Comparison of ENCODE assay signal across 1 cellular context in the genomic region with DNA sequence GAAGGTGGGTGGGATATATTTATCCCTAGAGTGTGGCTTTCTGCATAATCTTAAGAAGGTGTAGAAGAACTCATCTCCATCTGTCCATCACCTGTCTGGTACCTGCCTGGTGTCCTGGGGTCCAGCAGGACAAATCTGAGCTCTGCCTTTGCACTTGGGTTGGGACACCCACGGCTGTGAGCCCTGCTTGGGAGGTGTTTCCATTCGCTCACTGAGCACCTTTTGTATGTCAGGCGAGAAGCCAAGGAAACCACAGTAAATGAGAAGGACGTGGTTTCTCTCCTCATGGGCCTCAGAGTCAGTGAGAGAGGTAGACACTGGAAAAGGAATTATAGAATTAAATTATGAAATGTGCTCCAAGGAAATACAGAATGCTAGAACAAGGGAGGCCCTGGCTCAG.
TF ChIP-seq lines count a peak whose summit lies in the region.

No MANE protein-coding gene starts in this region.

TF ChIP-seq in GM23338, 12 proteins besides CTCF, POLR2A, EP300 and RAD21 (continued from another document):
- TF ChIP-seq, protein P1, sequence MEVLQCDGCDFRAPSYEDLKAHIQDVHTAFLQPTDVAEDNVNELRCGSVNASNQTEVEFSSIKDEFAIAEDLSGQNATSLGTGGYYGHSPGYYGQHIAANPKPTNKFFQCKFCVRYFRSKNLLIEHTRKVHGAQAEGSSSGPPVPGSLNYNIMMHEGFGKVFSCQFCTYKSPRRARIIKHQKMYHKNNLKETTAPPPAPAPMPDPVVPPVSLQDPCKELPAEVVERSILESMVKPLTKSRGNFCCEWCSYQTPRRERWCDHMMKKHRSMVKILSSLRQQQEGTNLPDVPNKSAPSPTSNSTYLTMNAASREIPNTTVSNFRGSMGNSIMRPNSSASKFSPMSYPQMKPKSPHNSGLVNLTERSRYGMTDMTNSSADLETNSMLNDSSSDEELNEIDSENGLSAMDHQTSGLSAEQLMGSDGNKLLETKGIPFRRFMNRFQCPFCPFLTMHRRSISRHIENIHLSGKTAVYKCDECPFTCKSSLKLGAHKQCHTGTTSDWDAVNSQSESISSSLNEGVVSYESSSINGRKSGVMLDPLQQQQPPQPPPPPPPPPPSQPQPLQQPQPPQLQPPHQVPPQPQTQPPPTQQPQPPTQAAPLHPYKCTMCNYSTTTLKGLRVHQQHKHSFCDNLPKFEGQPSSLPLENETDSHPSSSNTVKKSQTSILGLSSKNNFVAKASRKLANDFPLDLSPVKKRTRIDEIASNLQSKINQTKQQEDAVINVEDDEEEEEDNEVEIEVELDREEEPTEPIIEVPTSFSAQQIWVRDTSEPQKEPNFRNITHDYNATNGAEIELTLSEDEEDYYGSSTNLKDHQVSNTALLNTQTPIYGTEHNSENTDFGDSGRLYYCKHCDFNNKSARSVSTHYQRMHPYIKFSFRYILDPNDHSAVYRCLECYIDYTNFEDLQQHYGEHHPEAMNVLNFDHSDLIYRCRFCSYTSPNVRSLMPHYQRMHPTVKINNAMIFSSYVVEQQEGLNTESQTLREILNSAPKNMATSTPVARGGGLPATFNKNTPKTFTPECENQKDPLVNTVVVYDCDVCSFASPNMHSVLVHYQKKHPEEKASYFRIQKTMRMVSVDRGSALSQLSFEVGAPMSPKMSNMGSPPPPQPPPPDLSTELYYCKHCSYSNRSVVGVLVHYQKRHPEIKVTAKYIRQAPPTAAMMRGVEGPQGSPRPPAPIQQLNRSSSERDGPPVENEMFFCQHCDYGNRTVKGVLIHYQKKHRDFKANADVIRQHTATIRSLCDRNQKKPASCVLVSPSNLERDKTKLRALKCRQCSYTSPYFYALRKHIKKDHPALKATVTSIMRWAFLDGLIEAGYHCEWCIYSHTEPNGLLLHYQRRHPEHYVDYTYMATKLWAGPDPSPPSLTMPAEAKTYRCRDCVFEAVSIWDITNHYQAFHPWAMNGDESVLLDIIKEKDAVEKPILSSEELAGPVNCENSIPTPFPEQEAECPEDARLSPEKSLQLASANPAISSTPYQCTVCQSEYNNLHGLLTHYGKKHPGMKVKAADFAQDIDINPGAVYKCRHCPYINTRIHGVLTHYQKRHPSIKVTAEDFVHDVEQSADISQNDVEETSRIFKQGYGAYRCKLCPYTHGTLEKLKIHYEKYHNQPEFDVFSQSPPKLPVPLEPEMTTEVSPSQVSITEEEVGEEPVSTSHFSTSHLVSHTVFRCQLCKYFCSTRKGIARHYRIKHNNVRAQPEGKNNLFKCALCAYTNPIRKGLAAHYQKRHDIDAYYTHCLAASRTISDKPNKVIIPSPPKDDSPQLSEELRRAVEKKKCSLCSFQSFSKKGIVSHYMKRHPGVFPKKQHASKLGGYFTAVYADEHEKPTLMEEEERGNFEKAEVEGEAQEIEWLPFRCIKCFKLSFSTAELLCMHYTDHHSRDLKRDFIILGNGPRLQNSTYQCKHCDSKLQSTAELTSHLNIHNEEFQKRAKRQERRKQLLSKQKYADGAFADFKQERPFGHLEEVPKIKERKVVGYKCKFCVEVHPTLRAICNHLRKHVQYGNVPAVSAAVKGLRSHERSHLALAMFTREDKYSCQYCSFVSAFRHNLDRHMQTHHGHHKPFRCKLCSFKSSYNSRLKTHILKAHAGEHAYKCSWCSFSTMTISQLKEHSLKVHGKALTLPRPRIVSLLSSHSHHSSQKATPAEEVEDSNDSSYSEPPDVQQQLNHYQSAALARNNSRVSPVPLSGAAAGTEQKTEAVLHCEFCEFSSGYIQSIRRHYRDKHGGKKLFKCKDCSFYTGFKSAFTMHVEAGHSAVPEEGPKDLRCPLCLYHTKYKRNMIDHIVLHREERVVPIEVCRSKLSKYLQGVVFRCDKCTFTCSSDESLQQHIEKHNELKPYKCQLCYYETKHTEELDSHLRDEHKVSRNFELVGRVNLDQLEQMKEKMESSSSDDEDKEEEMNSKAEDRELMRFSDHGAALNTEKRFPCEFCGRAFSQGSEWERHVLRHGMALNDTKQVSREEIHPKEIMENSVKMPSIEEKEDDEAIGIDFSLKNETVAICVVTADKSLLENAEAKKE (CRISPR knock-in tag; IDR thresholded peaks at IDR 0.05) = no peak
- no peak for TF ChIP-seq CREB1 (CRISPR knock-in tag; IDR thresholded peaks at IDR 0.05; ENCODE audit: low read depth)
- TF ChIP-seq NANOG (IDR thresholded peaks at IDR 0.05; ENCODE audit: borderline replicate concordance) = no peak
- TF ChIP-seq, protein P2, sequence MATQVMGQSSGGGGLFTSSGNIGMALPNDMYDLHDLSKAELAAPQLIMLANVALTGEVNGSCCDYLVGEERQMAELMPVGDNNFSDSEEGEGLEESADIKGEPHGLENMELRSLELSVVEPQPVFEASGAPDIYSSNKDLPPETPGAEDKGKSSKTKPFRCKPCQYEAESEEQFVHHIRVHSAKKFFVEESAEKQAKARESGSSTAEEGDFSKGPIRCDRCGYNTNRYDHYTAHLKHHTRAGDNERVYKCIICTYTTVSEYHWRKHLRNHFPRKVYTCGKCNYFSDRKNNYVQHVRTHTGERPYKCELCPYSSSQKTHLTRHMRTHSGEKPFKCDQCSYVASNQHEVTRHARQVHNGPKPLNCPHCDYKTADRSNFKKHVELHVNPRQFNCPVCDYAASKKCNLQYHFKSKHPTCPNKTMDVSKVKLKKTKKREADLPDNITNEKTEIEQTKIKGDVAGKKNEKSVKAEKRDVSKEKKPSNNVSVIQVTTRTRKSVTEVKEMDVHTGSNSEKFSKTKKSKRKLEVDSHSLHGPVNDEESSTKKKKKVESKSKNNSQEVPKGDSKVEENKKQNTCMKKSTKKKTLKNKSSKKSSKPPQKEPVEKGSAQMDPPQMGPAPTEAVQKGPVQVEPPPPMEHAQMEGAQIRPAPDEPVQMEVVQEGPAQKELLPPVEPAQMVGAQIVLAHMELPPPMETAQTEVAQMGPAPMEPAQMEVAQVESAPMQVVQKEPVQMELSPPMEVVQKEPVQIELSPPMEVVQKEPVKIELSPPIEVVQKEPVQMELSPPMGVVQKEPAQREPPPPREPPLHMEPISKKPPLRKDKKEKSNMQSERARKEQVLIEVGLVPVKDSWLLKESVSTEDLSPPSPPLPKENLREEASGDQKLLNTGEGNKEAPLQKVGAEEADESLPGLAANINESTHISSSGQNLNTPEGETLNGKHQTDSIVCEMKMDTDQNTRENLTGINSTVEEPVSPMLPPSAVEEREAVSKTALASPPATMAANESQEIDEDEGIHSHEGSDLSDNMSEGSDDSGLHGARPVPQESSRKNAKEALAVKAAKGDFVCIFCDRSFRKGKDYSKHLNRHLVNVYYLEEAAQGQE (IDR thresholded peaks at IDR 0.05; ENCODE audit: unreplicated experiment) = no peak
- TF ChIP-seq EZH2phosphoT487 (IDR thresholded peaks at IDR 0.05; ENCODE audit: unreplicated experiment) = no peak
- no peak for TF ChIP-seq EZH2 (IDR thresholded peaks at IDR 0.05; ENCODE audit: low read depth, unreplicated experiment)
- no peak for TF ChIP-seq ZNF331 (CRISPR knock-in tag; IDR thresholded peaks at IDR 0.05; ENCODE audit: low read depth)
- no peak for TF ChIP-seq ZNF114 (CRISPR knock-in tag; IDR thresholded peaks at IDR 0.05)
- TF ChIP-seq STAT1 (IDR thresholded peaks at IDR 0.05; ENCODE audit: unreplicated experiment) = no peak
